Comparison of ENCODE assay signal across 18 cellular contexts in the genomic region with DNA sequence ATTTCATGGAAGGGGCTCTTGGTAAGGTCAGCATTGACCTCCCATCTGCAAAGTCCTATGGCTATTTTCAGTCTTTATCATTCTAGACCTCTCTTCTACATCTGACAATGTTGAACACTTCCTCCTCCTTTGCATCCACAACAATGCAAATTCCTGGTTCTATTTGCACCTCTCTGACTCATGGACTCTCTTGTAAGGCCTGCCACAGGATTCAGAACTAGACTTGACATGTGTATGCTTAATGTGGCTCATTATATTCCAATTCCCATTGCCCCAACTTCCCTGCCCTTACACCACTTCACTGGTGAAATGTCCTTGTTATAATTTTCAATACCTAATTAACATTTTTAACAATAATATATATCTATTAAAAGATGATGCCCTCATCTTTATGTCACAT.
DNase-seq lines count a peak whose midpoint lies in the region; ATAC-seq, FAIRE-seq and TF ChIP-seq lines count a peak whose summit lies in the region.
"Had no signal": no experiment of that assay in that cellular context is flagged by ENCODE, and none has a peak within 500 bp of the region (broad histone marks: within the 10 kb centered on the region; RNA-seq: fewer than 3 reads in every experiment).

No MANE protein-coding gene starts in this region.

- H3K27ac ChIP-seq in kidney (ENCODE audit: low read depth in 2 of 2, low read length in 2 of 2): no peak overlapping the region

- TF ChIP-seq CTCF in bronchial epithelial cell (IDR thresholded peaks at IDR 0.05; ENCODE audit: insufficient read depth, low read length, severe bottlenecking) (no peak), kidney (IDR thresholded peaks at IDR 0.05; ENCODE audit: borderline replicate concordance, extremely low read depth, insufficient read depth) (no peak)

- ATAC-seq in activated naive CD8-positive, alpha-beta T cell treated with anti-CD3 and anti-CD28 coated beads, Interleukin-2, amount 50 U/mL, for 24 hours: no peak

- H3K36me3 ChIP-seq in bronchial epithelial cell (ENCODE audit: control insufficient read depth, insufficient read depth, low read length) (no peaks in the 10 kb centered on the region), kidney (ENCODE audit: control insufficient read depth in 1 of 2, insufficient read depth in 2 of 2, low read length in 2 of 2) (no peaks in the 10 kb centered on the region)

- no peak overlapping the region for H3K27ac Mint-ChIP-seq in activated naive CD8-positive, alpha-beta T cell treated with anti-CD3 and anti-CD28 coated beads, Interleukin-2, amount 50 U/mL, for 24 hours
- H3K27ac Mint-ChIP-seq: B cell; CD4-positive, alpha-beta T cell; H9 had no signal

- H3K4me3 ChIP-seq in bronchial epithelial cell (ENCODE audit: low read depth, low read length): no peak overlapping the region
- no peak overlapping the region for H3K4me3 ChIP-seq in kidney (ENCODE audit: low read length in 2 of 2)

- H3K9ac ChIP-seq in kidney (ENCODE audit: low read length in 2 of 2): no peak overlapping the region

- H3K27me3 ChIP-seq in bronchial epithelial cell (ENCODE audit: control insufficient read depth, insufficient read depth, low read length): no peaks in the 10 kb centered on the region

- no peaks in the 10 kb centered on the region for H3K4me1 ChIP-seq in kidney (ENCODE audit: control insufficient read depth in 1 of 2, insufficient read depth in 1 of 2, low read depth in 1 of 2, low read length in 2 of 2)

- no peaks in the 10 kb centered on the region for H3K36me3 Mint-ChIP-seq in activated naive CD8-positive, alpha-beta T cell treated with anti-CD3 and anti-CD28 coated beads, Interleukin-2, amount 50 U/mL, for 24 hours (ENCODE audit: low read depth)

- DNase-seq in HPDE6-E6E7 (ENCODE audit: extremely low spot score) (peak; percentile 10), bronchial epithelial cell (ENCODE audit: low read depth) (peak; percentile 68), kidney (no peak), renal cortical epithelial cell (ENCODE audit: low read depth) (peak; percentile 7), DMS79 (lab: John Stamatoyannopoulos, UW) (no peak), RCC 7860 (ENCODE audit: low spot score) (no peak)
- DNase-seq in activated naive CD8-positive, alpha-beta T cell treated with anti-CD3 and anti-CD28 coated beads, Interleukin-2, amount 50 U/mL, for 24 hours: no peak
- DNase-seq: C1 segment of cervical spinal cord; Calu3; CD4-positive, alpha-beta T cell; DMS 273 treated with DMSO at 0.1 percent for 48 hours; DND-41; GDM1; GOT3; H9 had no signal

- no peaks in the 10 kb centered on the region for H3K4me1 Mint-ChIP-seq in activated naive CD8-positive, alpha-beta T cell treated with anti-CD3 and anti-CD28 coated beads, Interleukin-2, amount 50 U/mL, for 24 hours
- H3K4me1 Mint-ChIP-seq: B cell, H9 had no signal

- H3K4me3 Mint-ChIP-seq in activated naive CD8-positive, alpha-beta T cell treated with anti-CD3 and anti-CD28 coated beads, Interleukin-2, amount 50 U/mL, for 24 hours: no peak overlapping the region
- H3K4me3 Mint-ChIP-seq: B cell; CD4-positive, alpha-beta T cell; H9 had no signal

- no peaks in the 10 kb centered on the region for H3K9me3 Mint-ChIP-seq in activated naive CD8-positive, alpha-beta T cell treated with anti-CD3 and anti-CD28 coated beads, Interleukin-2, amount 50 U/mL, for 24 hours
- H3K9me3 Mint-ChIP-seq: CD4-positive, alpha-beta T cell had no signal

- H3K27me3 Mint-ChIP-seq in activated naive CD8-positive, alpha-beta T cell treated with anti-CD3 and anti-CD28 coated beads, Interleukin-2, amount 50 U/mL, for 24 hours: peaks cover 2% of the 10 kb centered on the region
- H3K27me3 Mint-ChIP-seq: B cell; CD4-positive, alpha-beta T cell had no signal

- intact Hi-C loops in kidney (cut with DNase I): no loop called here

- FAIRE-seq in bronchial epithelial cell (lab: Jason Lieb, UNC) (no peak), kidney (lab: Jason Lieb, UNC) (peak; percentile 17), RCC 7860 (lab: Jason Lieb, UNC) (no peak)
- FAIRE-seq: A204.1, GM12892 had no signal

- H3K9me3 ChIP-seq in kidney (ENCODE audit: control insufficient read depth in 1 of 2, low read length in 2 of 2): no peaks in the 10 kb centered on the region

Comparison
In these comparisons a context has a peak if more than half of its experiments do, and no peak if none do; other contexts are left out.
1. DNase-seq: peak in HPDE6-E6E7 (single experiment), bronchial epithelial cell (single experiment) and renal cortical epithelial cell (single experiment); none in kidney (single experiment), DMS79 (single experiment), activated naive CD8-positive, alpha-beta T cell treated with anti-CD3 and anti-CD28 coated beads, Interleukin-2, amount 50 U/mL, for 24 hours (single experiment) and RCC 7860 (single experiment).